ENCODE assay signal across 32 cellular contexts in the genomic region with DNA sequence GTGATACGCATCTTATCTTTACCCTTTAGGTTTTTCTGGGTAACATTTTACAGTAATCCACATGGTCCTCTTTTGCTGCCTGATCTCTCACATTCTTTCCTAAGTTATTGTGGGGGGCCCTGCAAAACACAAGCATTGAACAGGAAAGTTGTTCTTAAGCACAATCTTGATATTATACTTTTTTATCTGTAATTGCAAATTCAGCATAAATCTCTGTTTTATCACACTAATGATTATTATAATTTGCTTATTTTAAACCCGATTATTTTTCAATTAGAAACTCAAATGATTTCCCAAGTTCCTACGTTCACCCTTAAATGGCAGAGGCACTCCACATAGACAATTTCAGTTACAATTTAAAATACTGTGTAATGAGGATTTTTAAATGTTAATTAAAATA.
"Had no signal": no experiment of that assay in that cellular context is flagged by ENCODE, and none has a peak within 500 bp of the region (broad histone marks: within the 10 kb centered on the region; RNA-seq: fewer than 3 reads in every experiment).

No MANE protein-coding gene starts in this region.

- H3K4me3 ChIP-seq: adrenal gland, ascending aorta, body of pancreas, breast epithelium, cardiac muscle cell had no signal

- H3K9me3 ChIP-seq: adrenal gland, ascending aorta, body of pancreas, breast epithelium had no signal

- H3K27ac ChIP-seq: adrenal gland, ascending aorta, body of pancreas, brain microvascular endothelial cell, breast epithelium, cardiac muscle cell had no signal

- FAIRE-seq: astrocyte, bronchial epithelial cell had no signal

- ATAC-seq: activated naive CD4-positive, alpha-beta T cell treated with anti-CD3 and anti-CD28 coated beads, Interleukin-2, amount 50 U/mL, for 72 hours; activated naive CD8-positive, alpha-beta T cell treated with anti-CD3 and anti-CD28 coated beads, Interleukin-2, amount 50 U/mL, for 24 hours; activated T-cell treated with anti-CD3 and anti-CD28 coated beads, Interleukin-2, amount 50 U/mL, for 4 hours; activated T-cell treated with anti-CD3 and anti-CD28 coated beads, Interleukin-2, amount 50 U/mL, for 72 hours; activated T-helper 17 cell treated with anti-CD3 and anti-CD28 coated beads, Interleukin-2, amount 50 U/mL, for 72 hours; body of pancreas had no signal

- DNase-seq: activated effector memory CD4-positive, alpha-beta T cell treated with anti-CD3 and anti-CD28 coated beads, Interleukin-2, amount 50 U/mL, for 16 hours; activated effector memory CD4-positive, alpha-beta T cell treated with Interleukin-2 at 50 U/mL for 16 hours; activated gamma-delta T cell; activated gamma-delta T cell treated with Interleukin-2 at 50 U/mL for 16 hours; activated naive CD4-positive, alpha-beta T cell; activated naive CD4-positive, alpha-beta T cell treated with anti-CD3 and anti-CD28 coated beads for 36 hours; activated naive CD4-positive, alpha-beta T cell treated with anti-CD3 and anti-CD28 coated beads, Interleukin-2, amount 10 ng/mL, durations not matched to agents 7 days and 5 days; activated naive CD4-positive, alpha-beta T cell treated with anti-CD3 and anti-CD28 coated beads, Interleukin-2, amount 50 U/mL, for 16 hours; activated naive CD4-positive, alpha-beta T cell treated with Interleukin-2 at 50 U/mL for 16 hours; activated naive CD8-positive, alpha-beta T cell treated with anti-CD3 and anti-CD28 coated beads for 36 hours; activated naive CD8-positive, alpha-beta T cell treated with anti-CD3 and anti-CD28 coated beads, Interleukin-2, amount 10 ng/mL, durations not matched to agents 7 days and 5 days; activated naive CD8-positive, alpha-beta T cell treated with anti-CD3 and anti-CD28 coated beads, Interleukin-2, amount 50 U/mL, for 24 hours; activated T-cell treated with anti-CD3 and anti-CD28 coated beads, Interleukin-2, amount 50 U/mL, for 24 hours; activated T-cell treated with anti-CD3 and anti-CD28 coated beads, Interleukin-2, amount 50 U/mL, for 4 hours; activated T-cell treated with anti-CD3 and anti-CD28 coated beads, Interleukin-2, amount 50 U/mL, for 48 hours; activated T-cell treated with anti-CD3 and anti-CD28 coated beads, Interleukin-2, amount 50 U/mL, for 72 hours; adrenal gland; amniotic stem cell; amygdala; anterior cingulate cortex; aorta; body of pancreas; brain microvascular endothelial cell; caudate nucleus; cerebellar nuclear complex had no signal

- H3K36me3 ChIP-seq: adrenal gland, ascending aorta, brain microvascular endothelial cell, breast epithelium, cardiac muscle cell had no signal

- H3K27me3 ChIP-seq: adrenal gland, ascending aorta, body of pancreas, brain microvascular endothelial cell, breast epithelium, cardiac muscle cell had no signal

- H3K4me1 ChIP-seq: adrenal gland, ascending aorta, body of pancreas, breast epithelium had no signal
